13 cellular contexts compared by ENCODE assay signal in genomic region chr2:9110893-9111569, GRCh38.
DNase-seq lines count a peak whose midpoint lies in the region; ATAC-seq and TF ChIP-seq lines count a peak whose summit lies in the region.
"Had no signal": no experiment of that assay in that cellular context is flagged by ENCODE, and none has a peak within 500 bp of the region (broad histone marks: within the 10 kb centered on the region; RNA-seq: fewer than 3 reads in every experiment).

No MANE protein-coding gene starts in this region.

- no peak for TF ChIP-seq POLR2A in heart left ventricle (IDR thresholded peaks at IDR 0.05)
- no peak for TF ChIP-seq POLR2A in esophagus squamous epithelium (IDR thresholded peaks at IDR 0.05)

- no peaks in the 10 kb centered on the region for H3K36me3 ChIP-seq in cardiac muscle cell
- H3K36me3 ChIP-seq in heart left ventricle, result no peaks in the 10 kb centered on the region
- no peaks in the 10 kb centered on the region for H3K36me3 ChIP-seq in esophagus squamous epithelium

- intact Hi-C loops in heart left ventricle (cut with DNase I), result no loop called here
- intact Hi-C loops in esophagus squamous epithelium (cut with DNase I), result no loop called here

- TF ChIP-seq CTCF in cardiac muscle cell (IDR thresholded peaks at IDR 0.05; ENCODE audit: low read depth, low read length) (peak; percentile 32), heart left ventricle (IDR thresholded peaks at IDR 0.05) (peak in 2 of 12 donors; percentile 9 to 17), RWPE1 (conservative IDR thresholded peaks at IDR 0.05; ENCODE audit: low read depth) (no peak), esophagus squamous epithelium (IDR thresholded peaks at IDR 0.05) (peak in 1 of 6 experiments; percentile 47), type B pancreatic cell (conservative IDR thresholded peaks at IDR 0.05) (peak; percentile 61)

- DNase-seq in cardiac muscle cell (ENCODE audit: low read depth in 1 of 2, low spot score in 1 of 2), result peak in 1 of 2 donors; percentile 62
- DNase-seq in heart left ventricle, result no peak
- no peak for DNase-seq in RWPE1 (ENCODE audit: low spot score)
- DNase-seq in esophagus squamous epithelium (lab: John Stamatoyannopoulos, UW), result no peak
- no peak for DNase-seq in type B pancreatic cell (ENCODE audit: extremely low spot score, unreplicated experiment)
- DNase-seq in pons (ENCODE audit: low spot score), result no peak
- no peak for DNase-seq in NCI-H2171 (lab: John Stamatoyannopoulos, UW)
- DNase-seq: activated CD8-positive, alpha-beta T cell treated with anti-CD3 and anti-CD28 coated beads, Interleukin-2, amount 10 ng/mL, durations not matched to agents 7 days and 5 days; stimulated activated CD4-positive, alpha-beta T cell treated with anti-CD3 and anti-CD28 coated beads, Interleukin-12 subunit alpha, Interleukin-12 subunit beta, amount 100 ng/mL, for 4 hours had no signal

- no peaks in the 10 kb centered on the region for H3K27me3 ChIP-seq in cardiac muscle cell
- no peaks in the 10 kb centered on the region for H3K27me3 ChIP-seq in heart left ventricle
- no peaks in the 10 kb centered on the region for H3K27me3 ChIP-seq in esophagus squamous epithelium

- H3K4me3 Mint-ChIP-seq in type B pancreatic cell, result no peak overlapping the region
- H3K4me3 Mint-ChIP-seq: activated CD8-positive, alpha-beta T cell treated with anti-CD3 and anti-CD28 coated beads, Interleukin-2, amount 10 ng/mL, durations not matched to agents 7 days and 5 days; B cell; stimulated activated naive CD8-positive, alpha-beta T cell treated with anti-CD3 and anti-CD28 coated beads, Interleukin-15, Interleukin-2, amounts not matched to agents 100 ng/mL and 50 ng/mL, for 24 hours had no signal

- no peaks in the 10 kb centered on the region for H3K4me1 ChIP-seq in cardiac muscle cell (ENCODE audit: low read depth)
- peaks cover 0 to 25% (median 7%) of the 10 kb centered on the region in 12 donors for H3K4me1 ChIP-seq in heart left ventricle
- peaks cover 20 to 67% (median 35%) of the 10 kb centered on the region in 3 donors for H3K4me1 ChIP-seq in esophagus squamous epithelium

- POLR2A ChIA-PET in RWPE1 (lab: Yijun Ruan, JAX; ENCODE audit: low non-redundant PET), result interaction anchor here (0.5 to 1.1 kb wide), 2 partner anchors 107 to 428 kb away, joined by 3 read pairs; no protein-coding TSS in a partner anchor

- ATAC-seq in heart left ventricle (no peak), HG03442 (IDR thresholded peaks at IDR 0.05; ENCODE audit: unreplicated experiment) (no peak)
- ATAC-seq: activated CD8-positive, alpha-beta T cell treated with anti-CD3 and anti-CD28 coated beads, Interleukin-2, amount 10 ng/mL, durations not matched to agents 7 days and 5 days; Right ventricle myocardium inferior had no signal

- no peaks in the 10 kb centered on the region for H3K36me3 Mint-ChIP-seq in type B pancreatic cell

- H3K27ac ChIP-seq in cardiac muscle cell (no peak overlapping the region), heart left ventricle (no peak overlapping the region), RWPE1 (peak overlapping the region; percentile 90), esophagus squamous epithelium (peak overlapping the region in 3 of 4 donors; percentile 68 to 84 (median 81))

- CTCF ChIA-PET in RWPE1 (lab: Yijun Ruan, JAX), result interaction anchor here (0.7 kb wide), 1 partner anchor 27 kb away, joined by 4 read pairs; no protein-coding TSS in a partner anchor

- no peaks in the 10 kb centered on the region for H3K27me3 Mint-ChIP-seq in type B pancreatic cell
- H3K27me3 Mint-ChIP-seq: B cell had no signal

- no peaks in the 10 kb centered on the region for H3K9me3 ChIP-seq in cardiac muscle cell (ENCODE audit: low read depth)
- no peaks in the 10 kb centered on the region for H3K9me3 ChIP-seq in heart left ventricle
- H3K9me3 ChIP-seq in esophagus squamous epithelium, result no peaks in the 10 kb centered on the region

- H3K9me3 Mint-ChIP-seq in type B pancreatic cell, result peaks cover 4% of the 10 kb centered on the region
- H3K9me3 Mint-ChIP-seq: stimulated activated naive CD8-positive, alpha-beta T cell treated with anti-CD3 and anti-CD28 coated beads, Interleukin-15, Interleukin-2, amounts not matched to agents 100 ng/mL and 50 ng/mL, for 24 hours had no signal

- peak overlapping the region; percentile 58 for H3K27ac Mint-ChIP-seq in type B pancreatic cell
- H3K27ac Mint-ChIP-seq: activated CD8-positive, alpha-beta T cell treated with anti-CD3 and anti-CD28 coated beads, Interleukin-2, amount 10 ng/mL, durations not matched to agents 7 days and 5 days; B cell; stimulated activated naive CD8-positive, alpha-beta T cell treated with anti-CD3 and anti-CD28 coated beads, Interleukin-15, Interleukin-2, amounts not matched to agents 100 ng/mL and 50 ng/mL, for 24 hours had no signal

- peaks cover 49% of the 10 kb centered on the region for H3K4me1 Mint-ChIP-seq in type B pancreatic cell (ENCODE audit: unreplicated experiment)
- H3K4me1 Mint-ChIP-seq: B cell had no signal

- WGBS in heart left ventricle, 4 donors, result 89 to 94% (median 93%) methylated on average over 15 of the region's 15 CpGs
- 89 to 94% methylated on average over 8 to 10 of the region's 15 CpGs for WGBS in esophagus squamous epithelium, 2 donors

- H3K4me3 ChIP-seq in cardiac muscle cell, result no peak overlapping the region
- no peak overlapping the region for H3K4me3 ChIP-seq in heart left ventricle
- H3K4me3 ChIP-seq in esophagus squamous epithelium, result no peak overlapping the region

Comparison
In these comparisons a context has a peak if more than half of its experiments do, and no peak if none do; other contexts are left out.
1. H3K27ac ChIP-seq: peak in RWPE1 (single experiment) and esophagus squamous epithelium (3 of 4); none in cardiac muscle cell (single experiment) and heart left ventricle (0 of 12).